In the genomic region with DNA sequence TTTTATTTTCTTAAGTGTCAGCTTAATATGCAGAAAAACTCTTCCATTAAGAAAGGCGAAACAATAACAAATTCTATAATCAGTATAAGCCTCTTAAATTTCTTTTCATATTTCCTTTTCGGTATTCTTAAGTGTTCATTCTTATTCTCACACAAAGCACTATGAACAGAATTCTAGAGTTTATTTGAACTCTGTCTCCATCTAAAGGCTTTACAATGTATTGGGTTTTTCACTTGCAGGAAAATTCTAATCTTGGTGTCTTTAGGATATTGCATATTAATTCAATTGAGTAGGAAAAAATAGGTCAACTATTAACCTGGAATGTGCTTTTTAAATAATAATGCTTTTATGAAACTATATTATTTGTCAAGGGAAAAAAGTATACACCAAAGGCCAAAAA, we compare ENCODE assay signal across 14 cellular contexts.
DNase-seq lines count a peak whose midpoint lies in the region; ATAC-seq, FAIRE-seq and TF ChIP-seq lines count a peak whose summit lies in the region.
"Had no signal": no experiment of that assay in that cellular context is flagged by ENCODE, and none has a peak within 500 bp of the region (broad histone marks: within the 10 kb centered on the region; RNA-seq: fewer than 3 reads in every experiment).

No MANE protein-coding gene starts in this region.

- no peak overlapping the region for H3K18ac ChIP-seq in trophoblast cell (ENCODE audit: low read length)

- H3K27ac Mint-ChIP-seq in activated CD8-positive, alpha-beta T cell treated with anti-CD3 and anti-CD28 coated beads for 36 hours = no peak overlapping the region
- H3K27ac Mint-ChIP-seq in activated CD8-positive, alpha-beta T cell treated with anti-CD3 and anti-CD28 coated beads, Interleukin-2, amount 10 ng/mL, durations not matched to agents 7 days and 5 days = no peak overlapping the region
- no peak overlapping the region for H3K27ac Mint-ChIP-seq in type B pancreatic cell
- H3K27ac Mint-ChIP-seq: activated CD4-positive, alpha-beta memory T cell treated with anti-CD3 and anti-CD28 coated beads for 36 hours; naive thymus-derived CD4-positive, alpha-beta T cell; stimulated activated naive B cell treated with anti-CD40 and anti-IgM and Interleukin-4, amounts not matched to agents 10 μg/mL and 1 μg/mL and 100 μg/mL, for 72 hours had no signal

- H3K9me3 ChIP-seq in kidney (ENCODE audit: control insufficient read depth in 1 of 2, low read length in 2 of 2) = no peaks in the 10 kb centered on the region
- H3K9me3 ChIP-seq in trophoblast cell (ENCODE audit: insufficient read depth, low read depth, low read length) = no peaks in the 10 kb centered on the region
- H3K9me3 ChIP-seq: BLaER1 treated with 17β-estradiol and CSF1 and Interleukin-3, amounts not matched to agents 10 nM and 100 nM; SJSA1 had no signal

- no peaks in the 10 kb centered on the region for H3K27me3 ChIP-seq in trophoblast cell (ENCODE audit: insufficient read depth, low read length)
- H3K27me3 ChIP-seq: BLaER1 treated with 17β-estradiol and CSF1 and Interleukin-3, amounts not matched to agents 10 nM and 100 nM; SJSA1 had no signal

- H2BK120ac ChIP-seq in trophoblast cell (ENCODE audit: insufficient read depth, low read length, poor library complexity) = no peak overlapping the region

- H4K12ac ChIP-seq in trophoblast cell (ENCODE audit: low read depth, low read length) = no peak overlapping the region

- no peak for DNase-seq in activated CD8-positive, alpha-beta T cell treated with anti-CD3 and anti-CD28 coated beads for 36 hours
- no peak for DNase-seq in activated CD8-positive, alpha-beta T cell treated with anti-CD3 and anti-CD28 coated beads, Interleukin-2, amount 10 ng/mL, durations not matched to agents 7 days and 5 days
- DNase-seq in NCI-H748 treated with DMSO at 0.1 percent for 48 hours (lab: John Stamatoyannopoulos, UW) = peak; percentile 30
- DNase-seq in type B pancreatic cell (ENCODE audit: extremely low spot score, unreplicated experiment) = no peak
- DNase-seq in kidney = no peak
- DNase-seq in trophoblast cell = no peak
- DNase-seq: activated CD4-positive, alpha-beta memory T cell treated with anti-CD3 and anti-CD28 coated beads for 36 hours; naive thymus-derived CD4-positive, alpha-beta T cell; NCI-H1436; stimulated activated naive B cell treated with anti-CD40 and anti-IgM and Interleukin-4, amounts not matched to agents 10 μg/mL and 1 μg/mL and 100 μg/mL, for 72 hours had no signal

- H3K23ac ChIP-seq in trophoblast cell (ENCODE audit: low read length) = no peak overlapping the region

- peak; percentile 65 for FAIRE-seq in endometrium (lab: Jason Lieb, UNC)
- no peak for FAIRE-seq in kidney (lab: Jason Lieb, UNC)

- H4K8ac ChIP-seq in trophoblast cell (ENCODE audit: low read depth, low read length) = no peak overlapping the region

- no peak overlapping the region for H3K4me2 ChIP-seq in trophoblast cell (ENCODE audit: low read length)
- H3K4me2 ChIP-seq: BLaER1 treated with 17β-estradiol and CSF1 and Interleukin-3, amounts not matched to agents 10 nM and 100 nM had no signal

- CTCF ChIA-PET in activated CD8-positive, alpha-beta T cell treated with anti-CD3 and anti-CD28 coated beads for 36 hours (lab: Charles Lee) = interaction anchor here (0.7 to 2.0 kb wide), 2 partner anchors 34 to 65 kb away, joined by 3 to 6 read pairs; no protein-coding TSS in a partner anchor
- CTCF ChIA-PET in activated CD8-positive, alpha-beta T cell treated with anti-CD3 and anti-CD28 coated beads, Interleukin-2, amount 10 ng/mL, durations not matched to agents 7 days and 5 days (lab: Charles Lee) = no interaction called here

- WGBS in trophoblast cell (ENCODE audit: extremely low coverage, insufficient coverage, insufficient read length) = no CpG with 5 or more reads among the region's 2 CpGs

- intact Hi-C loops in activated CD8-positive, alpha-beta T cell treated with anti-CD3 and anti-CD28 coated beads for 36 hours (cut with micrococcal nuclease) = no loop called here
- intact Hi-C loops in kidney (cut with DNase I) = no loop called here

- no peak for ATAC-seq in activated CD8-positive, alpha-beta T cell treated with anti-CD3 and anti-CD28 coated beads for 36 hours
- ATAC-seq in activated CD8-positive, alpha-beta T cell treated with anti-CD3 and anti-CD28 coated beads, Interleukin-2, amount 10 ng/mL, durations not matched to agents 7 days and 5 days = no peak
- no peak for ATAC-seq in HG02884 (IDR thresholded peaks at IDR 0.05; ENCODE audit: unreplicated experiment)
- ATAC-seq: naive thymus-derived CD4-positive, alpha-beta T cell; stimulated activated naive B cell treated with anti-CD40 and anti-IgM and Interleukin-4, amounts not matched to agents 10 μg/mL and 1 μg/mL and 100 μg/mL, for 72 hours had no signal

- no peaks in the 10 kb centered on the region for H3K27me3 Mint-ChIP-seq in activated CD8-positive, alpha-beta T cell treated with anti-CD3 and anti-CD28 coated beads for 36 hours
- H3K27me3 Mint-ChIP-seq in activated CD8-positive, alpha-beta T cell treated with anti-CD3 and anti-CD28 coated beads, Interleukin-2, amount 10 ng/mL, durations not matched to agents 7 days and 5 days (ENCODE audit: low read depth) = peaks cover 14% of the 10 kb centered on the region
- H3K27me3 Mint-ChIP-seq in type B pancreatic cell = peaks cover 2% of the 10 kb centered on the region
- H3K27me3 Mint-ChIP-seq: stimulated activated naive B cell treated with anti-CD40 and anti-IgM and Interleukin-4, amounts not matched to agents 10 μg/mL and 1 μg/mL and 100 μg/mL, for 72 hours had no signal

- no peak overlapping the region for H2BK5ac ChIP-seq in trophoblast cell (ENCODE audit: low read depth, low read length, poor library complexity)

- no peak overlapping the region for H2BK12ac ChIP-seq in trophoblast cell (ENCODE audit: low read length)

- H3K4me3 Mint-ChIP-seq in activated CD8-positive, alpha-beta T cell treated with anti-CD3 and anti-CD28 coated beads for 36 hours = no peak overlapping the region
- H3K4me3 Mint-ChIP-seq in activated CD8-positive, alpha-beta T cell treated with anti-CD3 and anti-CD28 coated beads, Interleukin-2, amount 10 ng/mL, durations not matched to agents 7 days and 5 days = no peak overlapping the region
- no peak overlapping the region for H3K4me3 Mint-ChIP-seq in type B pancreatic cell
- H3K4me3 Mint-ChIP-seq: activated CD4-positive, alpha-beta memory T cell treated with anti-CD3 and anti-CD28 coated beads for 36 hours; naive thymus-derived CD4-positive, alpha-beta T cell; stimulated activated naive B cell treated with anti-CD40 and anti-IgM and Interleukin-4, amounts not matched to agents 10 μg/mL and 1 μg/mL and 100 μg/mL, for 72 hours had no signal

- H2AFZ ChIP-seq in trophoblast cell (ENCODE audit: insufficient read depth, low read length, poor library complexity) = no peak overlapping the region

- H4K91ac ChIP-seq in trophoblast cell (ENCODE audit: low read depth, low read length) = no peak overlapping the region

- H3K79me2 ChIP-seq in trophoblast cell (ENCODE audit: control insufficient read depth, insufficient read depth, low read length, poor library complexity) = no peaks in the 10 kb centered on the region

- H3K4me1 ChIP-seq in kidney (ENCODE audit: control insufficient read depth in 1 of 2, insufficient read depth in 1 of 2, low read depth in 1 of 2, low read length in 2 of 2) (no peaks in the 10 kb centered on the region), trophoblast cell (ENCODE audit: control insufficient read depth in 1 of 2, insufficient read depth in 2 of 2, low read length in 2 of 2) (no peaks in the 10 kb centered on the region)
- H3K4me1 ChIP-seq: SJSA1 had no signal

- no peak overlapping the region for H3K27ac ChIP-seq in kidney (ENCODE audit: low read depth in 2 of 2, low read length in 2 of 2)
- H3K27ac ChIP-seq in trophoblast cell (ENCODE audit: low read depth, low read length) = no peak overlapping the region
- H3K27ac ChIP-seq: BLaER1 treated with 17β-estradiol and CSF1 and Interleukin-3, amounts not matched to agents 10 nM and 100 nM; SJSA1 had no signal

- POLR2A ChIA-PET in activated CD8-positive, alpha-beta T cell treated with anti-CD3 and anti-CD28 coated beads for 36 hours (lab: Charles Lee) = no interaction called here
- POLR2A ChIA-PET in activated CD8-positive, alpha-beta T cell treated with anti-CD3 and anti-CD28 coated beads, Interleukin-2, amount 10 ng/mL, durations not matched to agents 7 days and 5 days (lab: Charles Lee) = no interaction called here

- H3K79me1 ChIP-seq in trophoblast cell (ENCODE audit: low read length) = no peaks in the 10 kb centered on the region

- H2AK5ac ChIP-seq in trophoblast cell (ENCODE audit: low read length) = no peak overlapping the region

- H3K4ac ChIP-seq in trophoblast cell (ENCODE audit: low read depth, low read length) = no peak overlapping the region

- no peaks in the 10 kb centered on the region for H3K9me3 Mint-ChIP-seq in activated CD8-positive, alpha-beta T cell treated with anti-CD3 and anti-CD28 coated beads for 36 hours
- no peaks in the 10 kb centered on the region for H3K9me3 Mint-ChIP-seq in activated CD8-positive, alpha-beta T cell treated with anti-CD3 and anti-CD28 coated beads, Interleukin-2, amount 10 ng/mL, durations not matched to agents 7 days and 5 days (ENCODE audit: insufficient read depth)
- H3K9me3 Mint-ChIP-seq in type B pancreatic cell = no peaks in the 10 kb centered on the region
- H3K9me3 Mint-ChIP-seq: activated CD4-positive, alpha-beta memory T cell treated with anti-CD3 and anti-CD28 coated beads for 36 hours; naive thymus-derived CD4-positive, alpha-beta T cell; stimulated activated naive B cell treated with anti-CD40 and anti-IgM and Interleukin-4, amounts not matched to agents 10 μg/mL and 1 μg/mL and 100 μg/mL, for 72 hours had no signal

- H3K9ac ChIP-seq in kidney (ENCODE audit: low read length in 2 of 2) (no peak overlapping the region), trophoblast cell (ENCODE audit: low read length) (no peak overlapping the region)
- H3K9ac ChIP-seq: BLaER1 treated with 17β-estradiol and CSF1 and Interleukin-3, amounts not matched to agents 10 nM and 100 nM had no signal

- TF ChIP-seq CTCF in activated CD8-positive, alpha-beta T cell treated with anti-CD3 and anti-CD28 coated beads for 36 hours (IDR thresholded peaks at IDR 0.05) = peak; percentile 35
- TF ChIP-seq CTCF in type B pancreatic cell (conservative IDR thresholded peaks at IDR 0.05) (peak; percentile 66), kidney (IDR thresholded peaks at IDR 0.05; ENCODE audit: borderline replicate concordance, extremely low read depth, insufficient read depth) (no peak)

- H3K4me3 ChIP-seq in kidney (ENCODE audit: low read length in 2 of 2) = no peak overlapping the region
- H3K4me3 ChIP-seq in trophoblast cell (ENCODE audit: low read depth, low read length) = no peak overlapping the region
- H3K4me3 ChIP-seq: BLaER1 treated with 17β-estradiol and CSF1 and Interleukin-3, amounts not matched to agents 10 nM and 100 nM; SJSA1 had no signal

- no peak overlapping the region for H3K14ac ChIP-seq in trophoblast cell (ENCODE audit: low read length)

- H3K36me3 ChIP-seq in kidney (ENCODE audit: control insufficient read depth in 1 of 2, insufficient read depth in 2 of 2, low read length in 2 of 2) (no peaks in the 10 kb centered on the region), trophoblast cell (ENCODE audit: control insufficient read depth in 1 of 2, insufficient read depth in 2 of 2, low read length in 2 of 2) (no peaks in the 10 kb centered on the region)
- H3K36me3 ChIP-seq: SJSA1 had no signal

- no peaks in the 10 kb centered on the region for H3K36me3 Mint-ChIP-seq in activated CD8-positive, alpha-beta T cell treated with anti-CD3 and anti-CD28 coated beads for 36 hours (ENCODE audit: low read depth)
- H3K36me3 Mint-ChIP-seq in activated CD8-positive, alpha-beta T cell treated with anti-CD3 and anti-CD28 coated beads, Interleukin-2, amount 10 ng/mL, durations not matched to agents 7 days and 5 days (ENCODE audit: low read depth) = no peaks in the 10 kb centered on the region
- H3K36me3 Mint-ChIP-seq in type B pancreatic cell = no peaks in the 10 kb centered on the region
- H3K36me3 Mint-ChIP-seq: activated CD4-positive, alpha-beta memory T cell treated with anti-CD3 and anti-CD28 coated beads for 36 hours; naive thymus-derived CD4-positive, alpha-beta T cell; stimulated activated naive B cell treated with anti-CD40 and anti-IgM and Interleukin-4, amounts not matched to agents 10 μg/mL and 1 μg/mL and 100 μg/mL, for 72 hours had no signal

- peaks cover 3% of the 10 kb centered on the region for H3K4me1 Mint-ChIP-seq in activated CD8-positive, alpha-beta T cell treated with anti-CD3 and anti-CD28 coated beads for 36 hours (ENCODE audit: low read depth)
- peaks cover 4% of the 10 kb centered on the region for H3K4me1 Mint-ChIP-seq in activated CD8-positive, alpha-beta T cell treated with anti-CD3 and anti-CD28 coated beads, Interleukin-2, amount 10 ng/mL, durations not matched to agents 7 days and 5 days (ENCODE audit: low read depth)
- H3K4me1 Mint-ChIP-seq in type B pancreatic cell (ENCODE audit: unreplicated experiment) = no peaks in the 10 kb centered on the region
- H3K4me1 Mint-ChIP-seq: stimulated activated naive B cell treated with anti-CD40 and anti-IgM and Interleukin-4, amounts not matched to agents 10 μg/mL and 1 μg/mL and 100 μg/mL, for 72 hours had no signal
